Comparison of ENCODE assay signal across 27 cellular contexts in the genomic region with DNA sequence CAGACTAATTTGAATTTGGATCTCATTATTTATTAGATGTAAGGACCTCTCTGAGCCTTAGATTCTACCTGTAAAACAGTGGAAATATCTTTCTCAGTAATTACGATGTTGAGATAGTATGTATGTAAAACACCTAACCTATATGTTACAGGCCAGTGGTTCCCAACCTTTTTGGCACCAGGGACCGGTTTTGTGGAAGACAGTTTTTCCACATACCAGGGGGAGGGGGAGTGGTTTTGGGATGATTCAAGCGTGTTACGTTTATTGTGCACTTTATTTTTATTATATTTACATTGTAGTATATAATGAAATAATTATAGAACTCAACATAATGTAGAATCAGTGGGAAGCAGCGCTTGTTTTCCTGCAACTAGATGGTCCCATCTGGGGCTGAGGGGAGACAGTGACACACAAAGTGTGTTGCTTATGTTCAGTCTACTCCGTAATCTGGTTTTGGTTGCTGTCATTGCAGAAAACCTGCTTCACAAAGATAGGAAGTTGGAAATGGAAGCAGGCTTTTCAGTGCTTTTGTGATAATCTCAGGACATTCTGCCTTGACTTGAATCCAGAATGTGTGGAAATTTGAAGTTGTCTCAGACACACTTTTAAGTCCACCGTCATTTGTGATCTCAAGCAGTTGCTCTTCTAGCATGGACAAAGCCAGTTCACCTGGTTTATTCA.
"Had no signal": no experiment of that assay in that cellular context is flagged by ENCODE, and none has a peak within 500 bp of the region (broad histone marks: within the 10 kb centered on the region; RNA-seq: fewer than 3 reads in every experiment).

No MANE protein-coding gene starts in this region.

- H3K9me3 ChIP-seq: left lung, pancreas, prostate gland, stomach, testis, thyroid gland, transverse colon, upper lobe of left lung, vagina had no signal

- H3K27ac ChIP-seq: left lung, pancreas, prostate gland, skin epidermis, stomach, testis, thyroid gland, transverse colon, upper lobe of left lung, vagina had no signal

- DNase-seq: hippocampal formation; kidney glomerular epithelial cell; left colon; left lung; mesendoderm; naive B cell; natural killer cell; pancreas; posterior cingulate gyrus; retina; right cardiac atrium; stimulated activated CD4-positive, alpha-beta T cell treated with anti-CD3 and anti-CD28 coated beads, Interleukin-12 subunit alpha, Interleukin-12 subunit beta, amount 100 ng/mL, for 4 hours; stimulated activated CD4-positive, alpha-beta T cell treated with anti-CD3 and anti-CD28 coated beads, Interleukin-15, amount 100 ng/mL, for 24 hours; stimulated activated CD4-positive, alpha-beta T cell treated with anti-CD3 and anti-CD28 coated beads, Interleukin-2, amount 100 ng/mL, for 24 hours; stimulated activated CD4-positive, alpha-beta T cell treated with anti-CD3 and anti-CD28 coated beads, Interleukin-4, amount 100 ng/mL, for 1 hour; stimulated activated naive B cell treated with anti-CD40 and anti-IgM and Interleukin-4, amounts not matched to agents 10 μg/mL and 1 μg/mL and 100 μg/mL, for 72 hours; stimulated activated naive CD8-positive, alpha-beta T cell treated with anti-CD3 and anti-CD28 coated beads, Interleukin-15, Interleukin-2, amounts not matched to agents 100 U/mL and 50 U/mL, for 24 hours; stomach; testis; thyroid gland; transverse colon; upper lobe of left lung had no signal

- ATAC-seq: left colon; left lung; natural killer cell; right cardiac atrium; sciatic nerve; stimulated activated naive B cell treated with anti-CD40 and anti-IgM and Interleukin-4, amounts not matched to agents 10 μg/mL and 1 μg/mL and 100 μg/mL, for 72 hours; stimulated activated naive CD8-positive, alpha-beta T cell treated with anti-CD3 and anti-CD28 coated beads, Interleukin-15, Interleukin-2, amounts not matched to agents 100 U/mL and 50 U/mL, for 24 hours had no signal

- H3K36me3 ChIP-seq: left lung, pancreas, prostate gland, stomach, thyroid gland, transverse colon, upper lobe of left lung, vagina had no signal

- H3K4me3 ChIP-seq: left lung, lung, pancreas, prostate gland, skin epidermis, stomach, testis, thyroid gland, transverse colon, upper lobe of left lung, vagina had no signal

- H3K27me3 ChIP-seq: left lung, pancreas, stomach, testis, thyroid gland, transverse colon, upper lobe of left lung, vagina had no signal

- H3K4me1 ChIP-seq: left lung, prostate gland had no signal
